In the genomic region with DNA sequence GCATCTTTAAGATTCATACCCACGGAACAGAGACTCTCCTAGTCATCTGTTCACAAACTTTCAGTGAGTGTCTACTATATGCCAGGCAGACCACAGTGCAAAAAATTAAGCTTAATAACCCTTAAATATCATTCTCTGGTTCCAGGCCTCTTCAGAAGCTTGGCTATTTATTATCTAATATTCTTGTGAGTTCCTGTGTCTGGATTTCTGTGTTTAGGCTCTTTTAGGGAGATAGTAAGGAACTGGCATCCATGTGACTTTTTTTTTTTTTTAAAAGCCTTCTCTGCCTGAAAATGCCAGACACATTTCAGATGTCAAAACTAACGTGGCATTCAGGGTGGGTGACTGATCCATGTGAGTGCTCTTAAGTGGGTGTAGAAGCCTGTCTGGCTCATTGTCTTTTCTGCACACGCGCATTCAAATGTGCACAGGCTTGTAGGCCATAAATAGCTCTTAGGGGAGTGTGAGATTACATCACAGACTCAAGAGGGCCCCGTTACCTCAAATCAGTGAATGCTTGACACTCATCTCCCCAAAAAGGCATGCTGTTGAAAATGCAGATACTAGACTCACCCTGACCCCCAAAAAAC, we compare ENCODE assay signal across 21 cellular contexts.
A peak's percentile ranks its signal among the peaks of the same experiment; 100 is the strongest.
DNase-seq lines count a peak whose midpoint lies in the region; ATAC-seq, FAIRE-seq and TF ChIP-seq lines count a peak whose summit lies in the region.
"Had no signal": no experiment of that assay in that cellular context is flagged by ENCODE, and none has a peak within 500 bp of the region (broad histone marks: within the 10 kb centered on the region; RNA-seq: fewer than 3 reads in every experiment).

No MANE protein-coding gene starts in this region.

- H3K4me3 Mint-ChIP-seq in memory B cell, result no peak overlapping the region
- H3K4me3 Mint-ChIP-seq: activated CD8-positive, alpha-beta T cell treated with anti-CD3 and anti-CD28 coated beads, Interleukin-2, amount 10 ng/mL, durations not matched to agents 7 days and 5 days; activated T-cell treated with anti-CD3 and anti-CD28 coated beads, Interleukin-2, amount 50 U/mL, for 24 hours; endodermal cell; immature natural killer cell; stimulated activated effector memory CD8-positive, alpha-beta T cell treated with anti-CD3 and anti-CD28 coated beads, Interleukin-12 subunit alpha, Interleukin-12 subunit beta, amount 100 ng/mL, for 72 hours had no signal

- peak; percentile 65 for ATAC-seq in memory B cell (ENCODE audit: low read depth)
- ATAC-seq in HG02642 (IDR thresholded peaks at IDR 0.05; ENCODE audit: poor library complexity, unreplicated experiment), result no peak
- ATAC-seq: activated CD8-positive, alpha-beta T cell treated with anti-CD3 and anti-CD28 coated beads, Interleukin-2, amount 10 ng/mL, durations not matched to agents 7 days and 5 days; lower lobe of right lung; Panc1; sciatic nerve; stimulated activated effector memory CD8-positive, alpha-beta T cell treated with anti-CD3 and anti-CD28 coated beads, Interleukin-12 subunit alpha, Interleukin-12 subunit beta, amount 100 ng/mL, for 72 hours had no signal

- TF ChIP-seq CTCF in GM12865 (IDR thresholded peaks at IDR 0.05; ENCODE audit: insufficient read depth, low read depth, low read length, missing control alignments) (no peak), bronchial epithelial cell (IDR thresholded peaks at IDR 0.05; ENCODE audit: insufficient read depth, low read length, severe bottlenecking) (no peak)

- peaks cover 7% of the 10 kb centered on the region for H3K36me3 Mint-ChIP-seq in memory B cell

- H3K9me3 Mint-ChIP-seq in memory B cell, result no peaks in the 10 kb centered on the region
- H3K9me3 Mint-ChIP-seq: activated T-cell treated with anti-CD3 and anti-CD28 coated beads, Interleukin-2, amount 50 U/mL, for 24 hours; endodermal cell; immature natural killer cell; stimulated activated effector memory CD8-positive, alpha-beta T cell treated with anti-CD3 and anti-CD28 coated beads, Interleukin-12 subunit alpha, Interleukin-12 subunit beta, amount 100 ng/mL, for 72 hours had no signal

- peaks cover 36% of the 10 kb centered on the region for H3K4me1 Mint-ChIP-seq in memory B cell
- H3K4me1 Mint-ChIP-seq: endodermal cell had no signal

- no peak overlapping the region for H3K27ac Mint-ChIP-seq in memory B cell
- H3K27ac Mint-ChIP-seq: activated CD8-positive, alpha-beta T cell treated with anti-CD3 and anti-CD28 coated beads, Interleukin-2, amount 10 ng/mL, durations not matched to agents 7 days and 5 days; activated T-cell treated with anti-CD3 and anti-CD28 coated beads, Interleukin-2, amount 50 U/mL, for 24 hours; endodermal cell; stimulated activated effector memory CD8-positive, alpha-beta T cell treated with anti-CD3 and anti-CD28 coated beads, Interleukin-12 subunit alpha, Interleukin-12 subunit beta, amount 100 ng/mL, for 72 hours had no signal

- DNase-seq in GM12865 (ENCODE audit: low read depth) (peak; percentile 28), MV-4-11 (lab: John Stamatoyannopoulos, UW) (peak; percentile 25), bronchial epithelial cell (ENCODE audit: low read depth) (peak; percentile 13), memory B cell (ENCODE audit: low spot score in 2 of 2) (no peak), GM19239 (ENCODE audit: insufficient read length, low spot score) (no peak), EL (no peak), GF-D8 (lab: John Stamatoyannopoulos, UW) (no peak)
- DNase-seq: activated CD8-positive, alpha-beta T cell treated with anti-CD3 and anti-CD28 coated beads, Interleukin-2, amount 10 ng/mL, durations not matched to agents 7 days and 5 days; activated naive CD4-positive, alpha-beta T cell treated with Interleukin-2 at 50 U/mL for 16 hours; activated T-cell treated with anti-CD3 and anti-CD28 coated beads, Interleukin-2, amount 50 U/mL, for 24 hours; aorta; endodermal cell; glutamatergic neuron; immature natural killer cell; lower lobe of right lung; NCI-H82 had no signal

- H3K4me3 ChIP-seq in GM12865 (ENCODE audit: low read depth, low read length) (no peak overlapping the region), bronchial epithelial cell (ENCODE audit: low read depth, low read length) (no peak overlapping the region)
- H3K4me3 ChIP-seq: lower lobe of right lung, thoracic aorta had no signal

- FAIRE-seq in bronchial epithelial cell (lab: Jason Lieb, UNC), result no peak
- no peak for FAIRE-seq in GM19239 (lab: Jason Lieb, UNC)

- H3K36me3 ChIP-seq in bronchial epithelial cell (ENCODE audit: control insufficient read depth, insufficient read depth, low read length), result no peaks in the 10 kb centered on the region
- H3K36me3 ChIP-seq: thoracic aorta had no signal

- H3K27me3 Mint-ChIP-seq in memory B cell, result no peaks in the 10 kb centered on the region
- H3K27me3 Mint-ChIP-seq: activated T-cell treated with anti-CD3 and anti-CD28 coated beads, Interleukin-2, amount 50 U/mL, for 24 hours had no signal

- no peaks in the 10 kb centered on the region for H3K27me3 ChIP-seq in bronchial epithelial cell (ENCODE audit: control insufficient read depth, insufficient read depth, low read length)

Comparison
In these comparisons a context has a peak if more than half of its experiments do, and no peak if none do; other contexts are left out.
1. DNase-seq: peak in GM12865 (single experiment), MV-4-11 (single experiment) and bronchial epithelial cell (single experiment); none in memory B cell (0 of 2), GM19239 (single experiment), EL (single experiment) and GF-D8 (single experiment).